ENCODE assay signal across 26 cellular contexts in the genomic region with DNA sequence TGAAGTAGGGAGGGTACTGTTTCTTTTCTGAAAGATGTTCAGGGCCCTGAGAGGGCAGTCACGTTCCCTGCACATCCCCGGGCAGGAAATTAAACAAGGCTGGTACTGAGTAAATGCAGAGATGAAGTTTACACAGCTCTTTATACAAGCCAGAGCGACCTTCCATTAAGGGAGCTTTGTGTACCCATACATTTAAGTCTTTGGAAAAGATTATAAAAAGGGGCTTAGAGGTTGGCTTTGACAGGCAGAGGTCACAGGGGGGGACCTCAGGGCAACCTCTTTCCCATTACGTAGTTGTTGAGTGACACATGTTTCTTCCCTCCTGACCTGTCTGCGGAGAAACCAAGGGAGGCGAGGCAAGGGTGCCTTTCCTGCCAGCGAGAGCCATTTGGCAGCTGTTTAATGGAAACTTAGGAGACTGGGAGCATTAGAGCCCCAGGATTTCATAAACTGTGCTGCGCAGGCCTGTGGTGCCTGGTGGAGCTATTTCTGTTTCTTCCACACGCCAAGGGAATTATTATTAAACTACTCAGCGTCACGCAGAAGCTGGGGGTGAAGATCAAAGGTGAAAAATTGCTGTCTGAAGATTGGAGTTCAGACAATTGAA. TPM values are rescaled to one million over a fixed set of nuclear protein-coding genes. Genes with fewer than 3 reads are reported as not detected.
DNase-seq lines count a peak whose midpoint lies in the region; ATAC-seq and TF ChIP-seq lines count a peak whose summit lies in the region.
"Had no signal": no experiment of that assay in that cellular context is flagged by ENCODE, and none has a peak within 500 bp of the region (broad histone marks: within the 10 kb centered on the region; RNA-seq: fewer than 3 reads in every experiment).

No MANE protein-coding gene starts in this region.

- H3K27ac ChIP-seq in sigmoid colon = peak overlapping the region in 3 of 4 donors; percentile 55 to 73 (median 71)
- H3K27ac ChIP-seq: KMS-11, left lung, SJSA1, thyroid gland had no signal

- TF ChIP-seq POLR2A in lower leg skin (IDR thresholded peaks at IDR 0.05) (no peak), sigmoid colon (IDR thresholded peaks at IDR 0.05) (no peak)

- DNase-seq in NCI-H1092 treated with DMSO at 0.1 percent for 48 hours (lab: John Stamatoyannopoulos, UW) (peak; percentile 42), choroid plexus epithelial cell (ENCODE audit: low read depth) (peak; percentile 11), lower leg skin (ENCODE audit: low spot score in 2 of 2) (peak; percentile 2 to 56), sigmoid colon (peak; percentile 74), cortex of kidney (lab: John Stamatoyannopoulos, UW) (no peak)
- DNase-seq: activated B cell treated with CpG ODN at 0.5 μM for 24 hours; activated CD4-positive, alpha-beta T cell treated with anti-CD3 and anti-CD28 coated beads, Interleukin-2, amount 50 U/mL, for 48 hours; activated naive CD4-positive, alpha-beta T cell treated with anti-CD3 and anti-CD28 coated beads for 36 hours; DMS79; effector CD8-positive, alpha-beta T cell; left lung; MV-4-11; NCI-H2029 treated with DMSO at 0.1 percent for 48 hours; stimulated activated naive CD4-positive, alpha-beta T cell; thyroid gland had no signal

- ATAC-seq in HG03045 (IDR thresholded peaks at IDR 0.05; ENCODE audit: unreplicated experiment) (no peak), GM18868 (IDR thresholded peaks at IDR 0.05; ENCODE audit: unreplicated experiment) (no peak)
- ATAC-seq: GM12878, left lung had no signal

- no peaks in the 10 kb centered on the region for H3K36me3 ChIP-seq in sigmoid colon
- H3K36me3 ChIP-seq: esophagus muscularis mucosa, left lung, SJSA1, thyroid gland had no signal

- TF ChIP-seq EP300 in sigmoid colon (IDR thresholded peaks at IDR 0.05) = peak in 2 of 4 donors; percentile 9 to 13

- no peak overlapping the region for H3K4me3 ChIP-seq in choroid plexus epithelial cell (ENCODE audit: low read depth, low read length)
- no peak overlapping the region for H3K4me3 ChIP-seq in lower leg skin (ENCODE audit: low read depth, poor library complexity, severe bottlenecking)
- H3K4me3 ChIP-seq in sigmoid colon = no peak overlapping the region
- H3K4me3 ChIP-seq: esophagus muscularis mucosa, GM12878, left lung, SJSA1, thyroid gland had no signal

- H3K9me3 ChIP-seq in sigmoid colon = no peaks in the 10 kb centered on the region
- H3K9me3 ChIP-seq: esophagus muscularis mucosa, left lung, SJSA1, thyroid gland had no signal

- peaks cover 0 to 41% (median 37%) of the 10 kb centered on the region in 4 donors for H3K4me1 ChIP-seq in sigmoid colon

- peaks cover 6 to 29% (median 24%) of the 10 kb centered on the region in 3 donors for H3K27me3 ChIP-seq in sigmoid colon
- H3K27me3 ChIP-seq: thyroid gland had no signal

- WGBS in lower leg skin, 2 donors = 77 to 79% methylated on average over 11 of the region's 11 CpGs
- 75 to 76% methylated on average over 11 of the region's 11 CpGs for WGBS in sigmoid colon, 2 donors

- intact Hi-C loops in lower leg skin (cut with DNase I; ENCODE audit: low total_unique reads) = no loop called here
- intact Hi-C loops in sigmoid colon (cut with DNase I) = loop anchor here (2.0 to 5.0 kb wide), 2 partner anchors 63 to 319 kb away; a partner anchor contains a TSS

- TF ChIP-seq CTCF in choroid plexus epithelial cell (conservative IDR thresholded peaks at IDR 0.05; ENCODE audit: low read depth, low read length) = no peak
- TF ChIP-seq CTCF in lower leg skin (IDR thresholded peaks at IDR 0.05) = no peak
- no peak for TF ChIP-seq CTCF in sigmoid colon (IDR thresholded peaks at IDR 0.05)

RNA-seq across cellular contexts. Expression of a gene that starts 3.1 kb away (rescaled TPM):
- total RNA-seq in lower leg skin (not detected), sigmoid colon (under 1 TPM in 1 of 4 donors, not detected in 3; 0.36 TPM)
- 10 to 100 TPM in 2 of 3 donors, 1 to 10 TPM in 1; 8.6 to 10.8 (median 10.7) TPM for polyA plus RNA-seq in sigmoid colon
- total RNA-seq: activated B cell treated with CpG ODN at 0.5 μM for 24 hours; activated naive CD4-positive, alpha-beta T cell treated with anti-CD3 and anti-CD28 coated beads for 36 hours; esophagus muscularis mucosa; glomerular endothelial cell; GM12878; HT-29; left lung; mononuclear cell; NCI-H460; SJSA1; T-helper 2 cell treated with Interferon-gamma antibody and Interleukin-4, amounts not matched to agents 100 ng/mL and 5 ng/mL, for 36 hours had no signal
- polyA plus RNA-seq: GM12878 had no signal
